ENCODE assay signal across 19 cellular contexts in the genomic region with DNA sequence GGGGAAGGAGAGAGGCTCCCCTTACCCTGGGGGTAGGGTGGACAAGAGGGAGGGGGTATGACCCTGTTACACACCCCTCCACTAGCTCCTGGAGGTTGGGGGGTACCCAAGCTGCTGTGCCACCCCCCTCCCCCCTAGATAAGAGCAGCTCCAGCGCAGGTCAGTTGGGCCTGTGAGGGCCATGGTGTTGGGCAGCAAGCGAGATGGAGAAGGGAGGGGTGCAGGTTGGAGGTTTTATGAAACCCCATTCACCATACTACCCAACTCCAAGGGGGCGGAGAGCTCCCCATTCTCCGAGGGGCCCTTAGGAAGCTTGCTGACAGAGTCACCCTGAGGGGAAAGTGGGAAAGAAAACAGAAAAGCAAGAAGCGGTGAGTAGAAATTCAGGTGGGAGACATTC. TPM values are rescaled to one million over a fixed set of nuclear protein-coding genes. Genes with fewer than 3 reads are reported as not detected.
A peak's percentile ranks its signal among the peaks of the same experiment; 100 is the strongest.
DNase-seq lines count a peak whose midpoint lies in the region; ATAC-seq and TF ChIP-seq lines count a peak whose summit lies in the region.
"Had no signal": no experiment of that assay in that cellular context is flagged by ENCODE, and none has a peak within 500 bp of the region (broad histone marks: within the 10 kb centered on the region; RNA-seq: fewer than 3 reads in every experiment).

No MANE protein-coding gene starts in this region.

- H3K4me3 ChIP-seq in HUES64 (ENCODE audit: low read length) (no peak overlapping the region), ectodermal cell (ENCODE audit: insufficient read depth, low read depth, low read length) (no peak overlapping the region)
- H3K4me3 ChIP-seq: gastroesophageal sphincter, GM23248, K562, left ventricle myocardium inferior had no signal

- TF ChIP-seq POLR2A in GM18526 (IDR thresholded peaks at IDR 0.05; ENCODE audit: extremely low read depth, insufficient read length) = peak; percentile 12

- peak overlapping the region; percentile 41 for H3K4me3 Mint-ChIP-seq in neural crest cell
- H3K4me3 Mint-ChIP-seq: CD8-positive, alpha-beta memory T cell had no signal

- H3K27ac ChIP-seq in HUES64 (ENCODE audit: low read depth, low read length) (peak overlapping the region; percentile 95), ectodermal cell (ENCODE audit: insufficient read depth, low read depth, low read length, poor library complexity, severe bottlenecking) (peak overlapping the region; percentile 84)
- H3K27ac ChIP-seq: left ventricle myocardium inferior had no signal

- WGBS in HUES64 = 96% methylated on average over 2 of the region's 5 CpGs
- 86 to 94% methylated on average over 3 to 5 of the region's 5 CpGs for WGBS in ectodermal cell, 2 experiments

- no peaks in the 10 kb centered on the region for H3K9me3 ChIP-seq in HUES64 (ENCODE audit: insufficient read depth, low read depth, low read length)
- H3K9me3 ChIP-seq in ectodermal cell (ENCODE audit: control insufficient read depth, low read length) = no peaks in the 10 kb centered on the region
- H3K9me3 ChIP-seq: gastroesophageal sphincter, left ventricle myocardium inferior had no signal

- peaks cover 5% of the 10 kb centered on the region for H3K4me1 Mint-ChIP-seq in neural crest cell

- TF ChIP-seq CTCF in neural crest cell (conservative IDR thresholded peaks at IDR 0.05) = no peak

- H3K36me3 Mint-ChIP-seq in neural crest cell (ENCODE audit: low read depth) = peaks cover 25% of the 10 kb centered on the region

- peaks cover 65% of the 10 kb centered on the region for H3K36me3 ChIP-seq in HUES64 (ENCODE audit: insufficient read depth, low read length)
- H3K36me3 ChIP-seq in ectodermal cell (ENCODE audit: control insufficient read depth, insufficient read depth, low read length) = peaks cover 53% of the 10 kb centered on the region

- H3K27me3 ChIP-seq in HUES64 (ENCODE audit: insufficient read depth, low read length) (no peaks in the 10 kb centered on the region), ectodermal cell (ENCODE audit: control insufficient read depth, insufficient read depth, low read length, poor library complexity, severe bottlenecking) (no peaks in the 10 kb centered on the region)
- H3K27me3 ChIP-seq: gastroesophageal sphincter had no signal

- H3K9me3 Mint-ChIP-seq in neural crest cell = no peaks in the 10 kb centered on the region
- H3K9me3 Mint-ChIP-seq: CD8-positive, alpha-beta memory T cell had no signal

- peak overlapping the region; percentile 87 for H3K27ac Mint-ChIP-seq in neural crest cell (ENCODE audit: unreplicated experiment)

- H3K9ac ChIP-seq in HUES64 (ENCODE audit: low read depth, low read length) = peak overlapping the region; percentile 76; the same call in 1 of the 2 replicates
- H3K9ac ChIP-seq: GM23248, parathyroid adenoma had no signal

- H3K4me1 ChIP-seq in HUES64 (ENCODE audit: insufficient read depth, low read length) (peaks cover 14% of the 10 kb centered on the region), ectodermal cell (ENCODE audit: control insufficient read depth, insufficient read depth, low read length) (peaks cover 29% of the 10 kb centered on the region)

- ATAC-seq in GM19455 (IDR thresholded peaks at IDR 0.05; ENCODE audit: unreplicated experiment) = no peak
- ATAC-seq: gastroesophageal sphincter, K562 had no signal

- peaks cover 6% of the 10 kb centered on the region for H3K27me3 Mint-ChIP-seq in neural crest cell (ENCODE audit: low read depth)
- H3K27me3 Mint-ChIP-seq: CD8-positive, alpha-beta memory T cell had no signal

- no peak for DNase-seq in neural crest cell (ENCODE audit: low read depth, low spot score)
- DNase-seq in hippocampal formation (lab: John Stamatoyannopoulos, UW) = no peak
- DNase-seq in NCI-H1417 treated with DMSO at 0.1 percent for 48 hours (lab: John Stamatoyannopoulos, UW) = no peak
- DNase-seq in midbrain (lab: John Stamatoyannopoulos, UW) = no peak
- DNase-seq: CD8-positive, alpha-beta memory T cell; DMS79; GM23248; left ventricle myocardium inferior; NCI-H2081; NCI-H510A treated with DMSO at 0.1 percent for 48 hours; SIG-M5; stimulated activated CD4-positive, alpha-beta T cell treated with anti-CD3 and anti-CD28 coated beads, Interleukin-2, amount 100 ng/mL, for 48 hours had no signal

RNA-seq across cellular contexts. Expression of gene SOX15, which starts 1.7 kb away (rescaled TPM):
- polyA plus RNA-seq in HUES64 (2013, experiment 1 of 2) = 3.0 TPM
- 2.2 TPM for polyA plus RNA-seq in HUES64 (2013, experiment 2 of 2)
- 9.3 TPM for polyA plus RNA-seq in ectodermal cell (2013, experiment 1 of 4)
- 16.2 TPM for polyA plus RNA-seq in ectodermal cell (2013, experiment 2 of 4)
- polyA plus RNA-seq in ectodermal cell (2013, experiment 3 of 4) = 6.7 TPM
- polyA plus RNA-seq in ectodermal cell (2013, experiment 4 of 4) = 9.2 TPM
- total RNA-seq in neural crest cell = 0.65 and 0.84 TPM in 2 replicates
- total RNA-seq: GM23248 had no signal
- polyA plus RNA-seq: CD8-positive, alpha-beta memory T cell had no signal

RNA-seq across cellular contexts. Expression of gene MPDU1, which starts 7.9 kb away (rescaled TPM):
- 59.3 TPM for polyA plus RNA-seq in HUES64 (2013, experiment 1 of 2)
- 53.6 TPM for polyA plus RNA-seq in HUES64 (2013, experiment 2 of 2)
- 78.2 TPM for polyA plus RNA-seq in ectodermal cell (2013, experiment 1 of 4)
- polyA plus RNA-seq in ectodermal cell (2013, experiment 2 of 4) = 86.0 TPM
- 49.9 TPM for polyA plus RNA-seq in ectodermal cell (2013, experiment 3 of 4)
- 64.9 TPM for polyA plus RNA-seq in ectodermal cell (2013, experiment 4 of 4)
- total RNA-seq in neural crest cell = 74.4 and 83.7 TPM in 2 replicates

RNA-seq across cellular contexts. Expression of gene CD68, which starts 12.2 kb away (rescaled TPM):
- polyA plus RNA-seq in HUES64 (2013, experiment 1 of 2) = not detected
- 0.13 TPM for polyA plus RNA-seq in HUES64 (2013, experiment 2 of 2)
- polyA plus RNA-seq in ectodermal cell (2013, experiment 1 of 4) = not detected
- not detected for polyA plus RNA-seq in ectodermal cell (2013, experiment 2 of 4)
- 0.27 TPM for polyA plus RNA-seq in ectodermal cell (2013, experiment 3 of 4)
- polyA plus RNA-seq in ectodermal cell (2013, experiment 4 of 4) = not detected
- 0.49 and 1.6 TPM in 2 replicates for total RNA-seq in neural crest cell

RNA-seq across cellular contexts. Expression of gene FXR2, which starts 23.1 kb away (rescaled TPM):
- polyA plus RNA-seq in HUES64 (2013, experiment 1 of 2) = 23.7 TPM
- 24.3 TPM for polyA plus RNA-seq in HUES64 (2013, experiment 2 of 2)
- polyA plus RNA-seq in ectodermal cell (2013, experiment 1 of 4) = 50.0 TPM
- 52.5 TPM for polyA plus RNA-seq in ectodermal cell (2013, experiment 2 of 4)
- 32.9 TPM for polyA plus RNA-seq in ectodermal cell (2013, experiment 3 of 4)
- 41.1 TPM for polyA plus RNA-seq in ectodermal cell (2013, experiment 4 of 4)
- total RNA-seq in neural crest cell = 51.9 and 53.8 TPM in 2 replicates

RNA-seq across cellular contexts. Expression of gene SENP3, which starts 29.9 kb away (rescaled TPM):
- polyA plus RNA-seq in HUES64 (2013, experiment 1 of 2) = 87.8 TPM
- polyA plus RNA-seq in HUES64 (2013, experiment 2 of 2) = 85.4 TPM
- polyA plus RNA-seq in ectodermal cell (2013, experiment 1 of 4) = 80.1 TPM
- 91.7 TPM for polyA plus RNA-seq in ectodermal cell (2013, experiment 2 of 4)
- polyA plus RNA-seq in ectodermal cell (2013, experiment 3 of 4) = 62.8 TPM
- polyA plus RNA-seq in ectodermal cell (2013, experiment 4 of 4) = 76.9 TPM
- 83.7 and 85.7 TPM in 2 replicates for total RNA-seq in neural crest cell
